Comparison of ENCODE assay signal across 10 cellular contexts in genomic region chr20:46206025-46206424, GRCh38.
DNase-seq lines count a peak whose midpoint lies in the region; ATAC-seq and TF ChIP-seq lines count a peak whose summit lies in the region.
"Had no signal": no experiment of that assay in that cellular context is flagged by ENCODE, and none has a peak within 500 bp of the region (broad histone marks: within the 10 kb centered on the region; RNA-seq: fewer than 3 reads in every experiment).

No MANE protein-coding gene starts in this region.

- intact Hi-C loops in IMR-90 (cut with micrococcal nuclease) (no loop called here), ascending aorta (cut with DNase I) (no loop called here)

- H3K18ac ChIP-seq in IMR-90 (ENCODE audit: low read depth, low read length), result no peak overlapping the region

- no peak overlapping the region for H2AFZ ChIP-seq in IMR-90 (replicated peaks; ENCODE audit: low read length, poor library complexity)

- H3K56ac ChIP-seq in IMR-90 (ENCODE audit: extremely low read depth, insufficient read depth, low read length), result no peak overlapping the region

- H2BK15ac ChIP-seq in IMR-90 (ENCODE audit: low read depth, low read length), result no peak overlapping the region

- 42% methylated on average over 2 of the region's 5 CpGs; no CpG with 5 or more reads in 1 of the 2 experiments for WGBS in IMR-90 (ENCODE audit: extremely low coverage in 2 of 2, insufficient read length in 1 of 2), 2 experiments
- 30% methylated on average over 5 of the region's 5 CpGs for WGBS in liver

- H3K9me3 ChIP-seq in IMR-90 (ENCODE audit: control insufficient read depth, insufficient read depth, low read length), result no peaks in the 10 kb centered on the region
- no peaks in the 10 kb centered on the region for H3K9me3 ChIP-seq in ascending aorta
- H3K9me3 ChIP-seq in liver (ENCODE audit: control insufficient read depth in 4 of 4, low read length in 3 of 4), result no peaks in the 10 kb centered on the region

- H3K4ac ChIP-seq in IMR-90 (ENCODE audit: low read depth, low read length), result no peak overlapping the region

- dilution Hi-C loops in IMR-90 (cut with HindIII; ENCODE audit: low sequenced_read_pairs, unreplicated experiment), result no loop called here

- H3K4me2 ChIP-seq in IMR-90 (ENCODE audit: low read depth, low read length), result no peak overlapping the region

- H4K8ac ChIP-seq in IMR-90 (ENCODE audit: low read depth in 2 of 2, low read length in 2 of 2), result no peak overlapping the region

- CTCF ChIA-PET in IMR-90 (lab: Yijun Ruan, JAX), result interaction anchor here (0.5 kb wide), 1 partner anchor 1820 kb away, joined by 3 read pairs; no protein-coding TSS in a partner anchor

- H3K9ac ChIP-seq in IMR-90 (ENCODE audit: low read depth, low read length), result no peak overlapping the region
- no peak overlapping the region for H3K9ac ChIP-seq in liver (ENCODE audit: low read depth in 1 of 2, low read length in 2 of 2)

- H2AK9ac ChIP-seq in IMR-90 (replicated peaks; ENCODE audit: low read depth, low read length, poor library complexity), result no peak overlapping the region

- H3K9me1 ChIP-seq in IMR-90 (ENCODE audit: insufficient read depth, low read length), result no peaks in the 10 kb centered on the region; the same call in 1 of the 2 replicates

- POLR2A ChIA-PET in IMR-90 (lab: Charles Lee; ENCODE audit: unreplicated experiment), result no interaction called here

- in situ Hi-C loops in IMR-90 (cut with MboI; ENCODE audit: low sequenced_read_pairs), result no loop called here

- no peaks in the 10 kb centered on the region for H3K79me1 ChIP-seq in IMR-90 (ENCODE audit: low read depth in 1 of 2, low read length in 2 of 2)

- DNase-seq in AG10803 (ENCODE audit: low read depth) (peak; percentile 36), IMR-90 (peak; percentile 28), ascending aorta (ENCODE audit: low spot score in 2 of 2) (peak; percentile 14 to 71), NCI-H1092 (lab: John Stamatoyannopoulos, UW) (no peak)
- no peak for DNase-seq in stimulated activated naive CD4-positive, alpha-beta T cell treated with Interleukin-2 at 50 U/mL for 16 hours (lab: John Stamatoyannopoulos, UW)
- DNase-seq: activated naive CD4-positive, alpha-beta T cell treated with anti-CD3 and anti-CD28 coated beads for 36 hours; DMS 273 treated with DMSO at 0.1 percent for 48 hours had no signal

- no peak overlapping the region for H2BK5ac ChIP-seq in IMR-90 (ENCODE audit: low read depth, low read length, poor library complexity, severe bottlenecking)

- no peak overlapping the region for H2BK20ac ChIP-seq in IMR-90 (ENCODE audit: low read depth, low read length)

- TF ChIP-seq RAD21 in IMR-90 (IDR thresholded peaks at IDR 0.05; ENCODE audit: low read length) (no peak), liver (IDR thresholded peaks at IDR 0.05) (no peak)

- H3K4me1 ChIP-seq in IMR-90 (ENCODE audit: control insufficient read depth, insufficient read depth, low read length) (no peaks in the 10 kb centered on the region), ascending aorta (no peaks in the 10 kb centered on the region), liver (ENCODE audit: control insufficient read depth in 4 of 4, insufficient read depth in 4 of 4, low read length in 3 of 4) (no peaks in the 10 kb centered on the region)

- ATAC-seq in IMR-90 (ENCODE audit: low read depth), result peak; percentile 24; the same call in 1 of the 2 replicates
- no peak for ATAC-seq in HG03175 (IDR thresholded peaks at IDR 0.05; ENCODE audit: unreplicated experiment)
- ATAC-seq in HG03565 (IDR thresholded peaks at IDR 0.05; ENCODE audit: unreplicated experiment), result no peak

- H2BK120ac ChIP-seq in IMR-90 (ENCODE audit: low read depth, low read length), result no peak overlapping the region

- H3K36me3 ChIP-seq in IMR-90 (ENCODE audit: control insufficient read depth, insufficient read depth, low read length) (no peaks in the 10 kb centered on the region), ascending aorta (no peaks in the 10 kb centered on the region), liver (ENCODE audit: control insufficient read depth in 4 of 4, insufficient read depth in 3 of 4, low read depth in 1 of 4, low read length in 3 of 4) (no peaks in the 10 kb centered on the region)

- H3K27ac ChIP-seq in IMR-90 (ENCODE audit: insufficient read depth, low read length), result no peak overlapping the region
- H3K27ac ChIP-seq in ascending aorta, result no peak overlapping the region
- H3K27ac ChIP-seq in liver (ENCODE audit: low read depth in 1 of 2, low read length in 2 of 2), result no peak overlapping the region

- no peak for TF ChIP-seq CTCF in AG10803 (conservative IDR thresholded peaks at IDR 0.05; ENCODE audit: low read length)
- no peak for TF ChIP-seq CTCF in IMR-90 (conservative IDR thresholded peaks at IDR 0.05; ENCODE audit: low read depth, low read length)
- TF ChIP-seq CTCF in ascending aorta (IDR thresholded peaks at IDR 0.05), result no peak
- TF ChIP-seq CTCF in liver (IDR thresholded peaks at IDR 0.05; ENCODE audit: low read depth, low read length, missing input control), result no peak

- no peak overlapping the region for H4K91ac ChIP-seq in IMR-90 (ENCODE audit: insufficient read depth, low read depth, low read length)

- no peak overlapping the region for H2AK5ac ChIP-seq in IMR-90 (ENCODE audit: low read depth, low read length)

- no peak for TF ChIP-seq POLR2A in IMR-90 (IDR thresholded peaks at IDR 0.05; ENCODE audit: low read depth, low read length)

- no peak overlapping the region for H4K5ac ChIP-seq in IMR-90 (ENCODE audit: low read depth, low read length)

- no TSS peak for BruUV-seq in IMR-90 (replicated peaks; lab: Mats Ljungman, UMichigan)

- H3K4me3 ChIP-seq in AG10803 (ENCODE audit: low read length) (no peak overlapping the region), IMR-90 (ENCODE audit: insufficient read depth, low read depth, low read length) (no peak overlapping the region), ascending aorta (no peak overlapping the region), liver (ENCODE audit: low read depth in 1 of 3, low read length in 3 of 3) (no peak overlapping the region)

- H3K23ac ChIP-seq in IMR-90 (ENCODE audit: low read depth, low read length), result no peak overlapping the region

- no peaks in the 10 kb centered on the region for H4K20me1 ChIP-seq in IMR-90 (ENCODE audit: insufficient read depth, low read length)

- H3K27me3 ChIP-seq in IMR-90 (ENCODE audit: control insufficient read depth, insufficient read depth, low read length), result peaks cover 53% of the 10 kb centered on the region
- H3K27me3 ChIP-seq in ascending aorta, result peaks cover 4% of the 10 kb centered on the region
- peaks cover 0 to 21% (median 3%) of the 10 kb centered on the region in 4 donors for H3K27me3 ChIP-seq in liver (ENCODE audit: control insufficient read depth in 4 of 4, insufficient read depth in 4 of 4, low read length in 3 of 4)

- no peak overlapping the region for H3K14ac ChIP-seq in IMR-90 (replicated peaks; ENCODE audit: low read depth, low read length)

TF ChIP-seq in IMR-90, 13 proteins besides CTCF, POLR2A, EP300 and RAD21 (continues in another document):
- TF ChIP-seq USF2 (IDR thresholded peaks at IDR 0.05; ENCODE audit: low read depth, low read length), result no peak
- TF ChIP-seq CHD1 (IDR thresholded peaks at IDR 0.05; ENCODE audit: low read depth, low read length), result no peak
- no peak for TF ChIP-seq BHLHE40 (IDR thresholded peaks at IDR 0.05; ENCODE audit: low read depth, low read length)
- no peak for TF ChIP-seq MXI1 (IDR thresholded peaks at IDR 0.05; ENCODE audit: borderline replicate concordance, low read depth, low read length)
- no peak for TF ChIP-seq CEBPB (IDR thresholded peaks at IDR 0.05; ENCODE audit: low read depth, low read length)
- no peak for TF ChIP-seq NFE2L2 (IDR thresholded peaks at IDR 0.05; ENCODE audit: low read depth, low read length)
- no peak for TF ChIP-seq MAZ (IDR thresholded peaks at IDR 0.05; ENCODE audit: borderline replicate concordance, low read depth, low read length)
- no peak for TF ChIP-seq RCOR1 (IDR thresholded peaks at IDR 0.05; ENCODE audit: insufficient replicate concordance, low read length)
- no peak for TF ChIP-seq RFX5 (IDR thresholded peaks at IDR 0.05; ENCODE audit: low read depth, low read length)
- TF ChIP-seq SMC3 (IDR thresholded peaks at IDR 0.05; ENCODE audit: low read depth, low read length), result no peak

TF ChIP-seq in liver, 16 proteins besides CTCF, POLR2A, EP300 and RAD21:
- TF ChIP-seq JUND (IDR thresholded peaks at IDR 0.05) (peak; percentile 40 to 42), RXRA (IDR thresholded peaks at IDR 0.05) (peak in 1 of 2 donors; percentile 8), GABPA (IDR thresholded peaks at IDR 0.05 in 1 of 2, conservative IDR thresholded peaks at IDR 0.05 in 1 of 2) (no peak)

Comparison
In these comparisons a context has a peak if more than half of its experiments do, and no peak if none do; other contexts are left out.
1. DNase-seq: peak in AG10803 (single experiment), IMR-90 (single experiment) and ascending aorta (2 of 2); none in NCI-H1092 (single experiment) and stimulated activated naive CD4-positive, alpha-beta T cell treated with Interleukin-2 at 50 U/mL for 16 hours (single experiment).